In the genomic region with DNA sequence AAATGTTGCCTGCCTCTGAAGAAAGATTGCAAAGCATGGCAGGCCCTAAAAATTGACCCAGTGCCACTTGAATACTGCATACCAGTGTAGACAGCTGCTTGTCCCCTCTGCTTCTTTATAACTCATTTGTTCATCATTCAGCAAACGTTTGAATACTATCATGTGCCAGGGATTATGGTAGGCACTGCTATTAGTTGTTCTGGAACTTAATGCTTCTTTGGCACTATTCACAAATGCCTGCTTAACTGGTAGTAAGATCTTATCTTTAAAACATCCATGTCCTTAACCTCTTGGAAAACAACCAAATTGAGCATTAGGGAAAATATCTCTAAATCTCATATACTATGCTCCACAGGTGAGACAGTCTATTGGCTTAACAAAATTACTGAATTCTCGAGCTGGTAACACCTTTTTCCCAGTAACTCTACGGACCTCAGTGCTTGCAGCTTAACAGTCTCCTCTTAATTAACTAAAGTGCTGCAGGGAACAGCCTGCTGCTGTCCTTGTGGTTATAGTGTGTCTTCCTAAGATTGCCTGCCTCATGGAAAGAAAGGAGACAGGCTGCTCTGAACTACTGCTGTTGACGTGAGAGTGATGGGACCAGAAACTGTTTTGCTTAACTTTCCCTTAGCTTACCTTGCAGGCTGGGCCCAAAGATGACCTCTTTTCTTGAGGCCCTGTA, we compare ENCODE assay signal across 29 cellular contexts.
DNase-seq lines count a peak whose midpoint lies in the region; ATAC-seq and TF ChIP-seq lines count a peak whose summit lies in the region.
"Had no signal": no experiment of that assay in that cellular context is flagged by ENCODE, and none has a peak within 500 bp of the region (broad histone marks: within the 10 kb centered on the region; RNA-seq: fewer than 3 reads in every experiment).

No MANE protein-coding gene starts in this region.

- no peaks in the 10 kb centered on the region for H3K79me2 ChIP-seq in SK-N-SH (ENCODE audit: insufficient read depth)
- no peaks in the 10 kb centered on the region for H3K79me2 ChIP-seq in trophoblast cell (ENCODE audit: control insufficient read depth, insufficient read depth, low read length, poor library complexity)
- H3K79me2 ChIP-seq: hepatocyte had no signal

- no peak overlapping the region for H2BK120ac ChIP-seq in trophoblast cell (ENCODE audit: insufficient read depth, low read length, poor library complexity)

- H3K36me3 ChIP-seq in SK-N-SH (replicated peaks in 1 of 2; ENCODE audit: control insufficient read depth in 1 of 2, insufficient read depth in 2 of 2, low read length in 1 of 2) (peaks cover 8 to 11% of the 10 kb centered on the region in 2 experiments), left ventricle myocardium inferior (peaks cover 15% of the 10 kb centered on the region), trophoblast cell (ENCODE audit: control insufficient read depth in 1 of 2, insufficient read depth in 2 of 2, low read length in 2 of 2) (peaks cover 0 to 3% of the 10 kb centered on the region in 2 experiments)
- H3K36me3 ChIP-seq: breast epithelium, colonic mucosa, thyroid gland had no signal

- peaks cover 10% of the 10 kb centered on the region for H3F3A ChIP-seq in SK-N-SH (replicated peaks; ENCODE audit: insufficient read depth)

- H4K20me1 ChIP-seq in SK-N-SH (ENCODE audit: insufficient read depth): no peaks in the 10 kb centered on the region

- H3K4me3 ChIP-seq in SK-N-SH (ENCODE audit: low read depth in 2 of 2, low read length in 1 of 2): no peak overlapping the region
- H3K4me3 ChIP-seq in left ventricle myocardium inferior: peak overlapping the region; percentile 0
- H3K4me3 ChIP-seq in trophoblast cell (ENCODE audit: low read depth, low read length): no peak overlapping the region
- H3K4me3 ChIP-seq: breast epithelium, colonic mucosa, GM23248, hepatocyte, thyroid gland had no signal

- CTCF ChIA-PET in SK-N-SH (lab: Yijun Ruan, JAX): interaction anchor here (1.1 to 5.5 kb wide), 3 partner anchors 14 to 17 kb away, joined by 3 to 39 read pairs (median 4); no protein-coding TSS in a partner anchor

- WGBS in SK-N-SH (ENCODE audit: low lambda C conversion rate): 63% methylated on average over 4 of the region's 4 CpGs
- no CpG with 5 or more reads among the region's 4 CpGs for WGBS in trophoblast cell (ENCODE audit: extremely low coverage, insufficient coverage, insufficient read length)

- H4K91ac ChIP-seq in trophoblast cell (ENCODE audit: low read depth, low read length): no peak overlapping the region

- H3K18ac ChIP-seq in trophoblast cell (ENCODE audit: low read length): peak overlapping the region; percentile 5

- peak overlapping the region; percentile 50 for H3K23ac ChIP-seq in trophoblast cell (ENCODE audit: low read length)

- no peak overlapping the region for H3K4ac ChIP-seq in trophoblast cell (ENCODE audit: low read depth, low read length)

- H2AK5ac ChIP-seq in trophoblast cell (ENCODE audit: low read length): no peak overlapping the region

- TF ChIP-seq RAD21 in SK-N-SH (IDR thresholded peaks at IDR 0.05; ENCODE audit: low read length): no peak

- no peak overlapping the region for H3K4me2 ChIP-seq in SK-N-SH
- H3K4me2 ChIP-seq in trophoblast cell (ENCODE audit: low read length): no peak overlapping the region
- H3K4me2 ChIP-seq: hepatocyte, KMS-11 had no signal

- POLR2A ChIA-PET in SK-N-SH (lab: Yijun Ruan, JAX): no interaction called here

- no peak overlapping the region for H2BK12ac ChIP-seq in trophoblast cell (ENCODE audit: low read length)

- peak; percentile 79 for DNase-seq in D341Med (ENCODE audit: low spot score)
- peak; percentile 10 for DNase-seq in SK-N-SH
- DNase-seq in left ventricle myocardium inferior: no peak
- no peak for DNase-seq in trophoblast cell
- no peak for DNase-seq in NCI-H2171 (lab: John Stamatoyannopoulos, UW)
- DNase-seq: ACHN; activated CD4-positive, alpha-beta memory T cell treated with anti-CD3 and anti-CD28 coated beads for 36 hours; activated naive CD4-positive, alpha-beta T cell treated with anti-CD3 and anti-CD28 coated beads, Interleukin-2, amount 50 U/mL, for 16 hours; amniotic stem cell; C1 segment of cervical spinal cord; Caco-2; colonic mucosa; effector memory CD8-positive, alpha-beta T cell; foreskin fibroblast; GM23248; left colon; naive thymus-derived CD4-positive, alpha-beta T cell; occipital lobe; small intestine; stimulated activated CD8-positive, alpha-beta memory T cell treated with anti-CD3 and anti-CD28 coated beads, Interleukin-4, amount 100 ng/mL, for 48 hours; stimulated activated naive CD8-positive, alpha-beta T cell treated with anti-CD3 and anti-CD28 coated beads, Interleukin-15, amount 100 ng/mL, for 72 hours; thyroid gland had no signal

- peak overlapping the region in 1 of 2 experiments; percentile 29; a peak in 2 of 4 replicates for H3K27ac ChIP-seq in SK-N-SH (ENCODE audit: low read depth in 2 of 2, low read length in 1 of 2)
- H3K27ac ChIP-seq in left ventricle myocardium inferior (replicated peaks): peak overlapping the region; percentile 78
- H3K27ac ChIP-seq in trophoblast cell (ENCODE audit: low read depth, low read length): no peak overlapping the region
- H3K27ac ChIP-seq: breast epithelium, colonic mucosa, GM23248, hepatocyte, KMS-11, thyroid gland had no signal

- intact Hi-C loops in left ventricle myocardium inferior (cut with micrococcal nuclease): no loop called here

- no peak overlapping the region for H4K8ac ChIP-seq in trophoblast cell (ENCODE audit: low read depth, low read length)

- H4K12ac ChIP-seq in trophoblast cell (ENCODE audit: low read depth, low read length): no peak overlapping the region

- no peak for ATAC-seq in HG02852 (IDR thresholded peaks at IDR 0.05; ENCODE audit: unreplicated experiment)
- ATAC-seq in GM19467 (IDR thresholded peaks at IDR 0.05; ENCODE audit: unreplicated experiment): no peak
- ATAC-seq: activated CD4-positive, CD25-positive, alpha-beta regulatory T cell treated with anti-CD3 and anti-CD28 coated beads, Interleukin-2, amount 50 U/mL, for 24 hours; activated T-helper 17 cell treated with anti-CD3 and anti-CD28 coated beads, Interleukin-2, amount 50 U/mL, for 72 hours; effector memory CD8-positive, alpha-beta T cell; left colon; naive thymus-derived CD4-positive, alpha-beta T cell; stimulated activated naive CD8-positive, alpha-beta T cell treated with anti-CD3 and anti-CD28 coated beads, Interleukin-15, amount 100 ng/mL, for 72 hours had no signal

- peaks cover 0 to 6% of the 10 kb centered on the region in 2 experiments; a peak in 2 of 4 replicates for H3K4me1 ChIP-seq in SK-N-SH (ENCODE audit: control insufficient read depth in 1 of 2, insufficient read depth in 2 of 2, low read depth in 1 of 2, low read length in 1 of 2)
- H3K4me1 ChIP-seq in left ventricle myocardium inferior: peaks cover 32% of the 10 kb centered on the region
- peaks cover 0 to 2% of the 10 kb centered on the region in 2 experiments for H3K4me1 ChIP-seq in trophoblast cell (ENCODE audit: control insufficient read depth in 1 of 2, insufficient read depth in 2 of 2, low read length in 2 of 2)
- H3K4me1 ChIP-seq: breast epithelium, colonic mucosa had no signal

- no peak overlapping the region for H2BK5ac ChIP-seq in trophoblast cell (ENCODE audit: low read depth, low read length, poor library complexity)

- H3K9me2 ChIP-seq in SK-N-SH: no peaks in the 10 kb centered on the region

- H2AFZ ChIP-seq in SK-N-SH (ENCODE audit: low read depth) (no peak overlapping the region), trophoblast cell (ENCODE audit: insufficient read depth, low read length, poor library complexity) (no peak overlapping the region)
- H2AFZ ChIP-seq: GM23248, hepatocyte had no signal

- H3K9me3 ChIP-seq in SK-N-SH (no peaks in the 10 kb centered on the region), left ventricle myocardium inferior (replicated peaks) (no peaks in the 10 kb centered on the region), trophoblast cell (ENCODE audit: insufficient read depth, low read depth, low read length) (no peaks in the 10 kb centered on the region)
- H3K9me3 ChIP-seq: breast epithelium, Caco-2, colonic mucosa, thyroid gland had no signal

- no peaks in the 10 kb centered on the region for H3K79me1 ChIP-seq in trophoblast cell (ENCODE audit: low read length)

- no peak for TF ChIP-seq CTCF in SK-N-SH (IDR thresholded peaks at IDR 0.05)
- TF ChIP-seq CTCF in left ventricle myocardium inferior (IDR thresholded peaks at IDR 0.05; ENCODE audit: borderline replicate concordance): no peak

- H3K27me3 ChIP-seq in SK-N-SH (ENCODE audit: insufficient read depth): no peaks in the 10 kb centered on the region
- H3K27me3 ChIP-seq in left ventricle myocardium inferior (ENCODE audit: low read depth): no peaks in the 10 kb centered on the region
- H3K27me3 ChIP-seq in trophoblast cell (ENCODE audit: insufficient read depth, low read length): no peaks in the 10 kb centered on the region
- H3K27me3 ChIP-seq: breast epithelium, colonic mucosa, hepatocyte, thyroid gland had no signal

- H3K14ac ChIP-seq in trophoblast cell (ENCODE audit: low read length): no peak overlapping the region

- H3K9ac ChIP-seq in SK-N-SH: no peak overlapping the region
- no peak overlapping the region for H3K9ac ChIP-seq in trophoblast cell (ENCODE audit: low read length)
- H3K9ac ChIP-seq: GM23248, KMS-11 had no signal

- TF ChIP-seq EP300 in SK-N-SH (IDR thresholded peaks at IDR 0.05; ENCODE audit: borderline replicate concordance in 1 of 2, low read depth in 1 of 2, low read length in 1 of 2): no peak

TF ChIP-seq in SK-N-SH, 30 proteins besides CTCF, POLR2A, EP300 and RAD21:
- TF ChIP-seq, protein P1, sequence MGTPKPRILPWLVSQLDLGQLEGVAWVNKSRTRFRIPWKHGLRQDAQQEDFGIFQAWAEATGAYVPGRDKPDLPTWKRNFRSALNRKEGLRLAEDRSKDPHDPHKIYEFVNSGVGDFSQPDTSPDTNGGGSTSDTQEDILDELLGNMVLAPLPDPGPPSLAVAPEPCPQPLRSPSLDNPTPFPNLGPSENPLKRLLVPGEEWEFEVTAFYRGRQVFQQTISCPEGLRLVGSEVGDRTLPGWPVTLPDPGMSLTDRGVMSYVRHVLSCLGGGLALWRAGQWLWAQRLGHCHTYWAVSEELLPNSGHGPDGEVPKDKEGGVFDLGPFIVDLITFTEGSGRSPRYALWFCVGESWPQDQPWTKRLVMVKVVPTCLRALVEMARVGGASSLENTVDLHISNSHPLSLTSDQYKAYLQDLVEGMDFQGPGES (IDR thresholded peaks at IDR 0.05; ENCODE audit: low read depth, low read length): no peak
- TF ChIP-seq GATA2 (CRISPR knock-in tag; IDR thresholded peaks at IDR 0.05): peak; percentile 65
TF ChIP-seq in SK-N-SH: peak in this region for 1.

Comparison
In these comparisons a context has a peak if more than half of its experiments do, and no peak if none do; other contexts are left out.
1. DNase-seq: peak in D341Med (single experiment) and SK-N-SH (single experiment); none in left ventricle myocardium inferior (single experiment), trophoblast cell (0 of 2) and NCI-H2171 (single experiment).